Comparison of ENCODE assay signal across 19 cellular contexts in genomic region chr11:125078016-125078415, GRCh38.
"Had no signal": no experiment of that assay in that cellular context is flagged by ENCODE, and none has a peak within 500 bp of the region (broad histone marks: within the 10 kb centered on the region; RNA-seq: fewer than 3 reads in every experiment).

No MANE protein-coding gene starts in this region.

- H3K27ac ChIP-seq: colonic mucosa, esophagus squamous epithelium, lower lobe of right lung, prostate gland, sigmoid colon, stomach, thyroid gland had no signal

- H3K9me3 ChIP-seq: colonic mucosa, esophagus squamous epithelium, lower lobe of right lung, prostate gland, sigmoid colon, stomach, thyroid gland had no signal

- H3K4me3 ChIP-seq: colonic mucosa, esophagus squamous epithelium, lower lobe of right lung, prostate gland, sigmoid colon, stomach, thyroid gland had no signal

- H3K27me3 ChIP-seq: colonic mucosa, esophagus squamous epithelium, thyroid gland had no signal

- H3K4me1 ChIP-seq: colonic mucosa, lower lobe of right lung, prostate gland, sigmoid colon, stomach, thyroid gland had no signal

- H3K36me3 ChIP-seq: colonic mucosa, esophagus squamous epithelium, lower lobe of right lung, prostate gland, sigmoid colon, stomach, thyroid gland had no signal

- DNase-seq: colonic mucosa; effector memory CD8-positive, alpha-beta T cell; erythroblast; esophagus squamous epithelium; foreskin melanocyte; glutamatergic neuron; hypothalamus; left ventricle myocardium superior; natural killer cell; sigmoid colon; stimulated activated CD4-positive, alpha-beta T cell treated with anti-CD3 and anti-CD28 coated beads, Interleukin-2, amount 100 ng/mL, for 24 hours; stimulated activated CD4-positive, alpha-beta T cell treated with anti-CD3 and anti-CD28 coated beads, Interleukin-4, amount 100 ng/mL, for 24 hours; stimulated activated naive CD4-positive, alpha-beta T cell treated with Interleukin-2 at 50 U/mL for 16 hours; stomach; thyroid gland had no signal

- ATAC-seq: effector memory CD8-positive, alpha-beta T cell; left ventricle myocardium superior; lower lobe of right lung; natural killer cell; right cardiac atrium; stimulated activated effector memory CD8-positive, alpha-beta T cell treated with anti-CD3 and anti-CD28 coated beads, Interleukin-12 subunit alpha, Interleukin-12 subunit beta, amount 100 ng/mL, for 72 hours had no signal
